ENCODE assay signal across 8 cellular contexts in genomic region chr7:101163281-101164070, GRCh38. TPM values are rescaled to one million over a fixed set of nuclear protein-coding genes. Genes with fewer than 3 reads are reported as not detected.
DNase-seq lines count a peak whose midpoint lies in the region; ATAC-seq and TF ChIP-seq lines count a peak whose summit lies in the region.

No MANE protein-coding gene starts in this region.

- H3K4me1 Mint-ChIP-seq in stimulated activated naive CD8-positive, alpha-beta T cell treated with anti-CD3 and anti-CD28 coated beads, Interleukin-15, Interleukin-2, amounts not matched to agents 100 ng/mL and 50 ng/mL, for 24 hours (ENCODE audit: low read depth) = peaks cover 36% of the 10 kb centered on the region
- peaks cover 40% of the 10 kb centered on the region for H3K4me1 Mint-ChIP-seq in activated naive CD8-positive, alpha-beta T cell treated with anti-CD3 and anti-CD28 coated beads, Interleukin-2, amount 50 U/mL, for 24 hours

- DNase-seq in stimulated activated naive CD8-positive, alpha-beta T cell treated with anti-CD3 and anti-CD28 coated beads, Interleukin-15, Interleukin-2, amounts not matched to agents 100 U/mL and 50 U/mL, for 24 hours = no peak
- DNase-seq in NCI-H226 (peak; percentile 65), kidney tubule cell (ENCODE audit: low spot score) (peak; percentile 67), upper lobe of right lung (no peak), sciatic nerve (ENCODE audit: low spot score) (no peak), medulla oblongata (ENCODE audit: extremely low spot score) (no peak)
- DNase-seq in activated naive CD8-positive, alpha-beta T cell treated with anti-CD3 and anti-CD28 coated beads, Interleukin-2, amount 50 U/mL, for 24 hours = no peak

- intact Hi-C loops in upper lobe of right lung (cut with DNase I) = no loop called here
- intact Hi-C loops in sciatic nerve (cut with DNase I) = no loop called here

- peak overlapping the region; percentile 54 for H3K4me3 Mint-ChIP-seq in stimulated activated naive CD8-positive, alpha-beta T cell treated with anti-CD3 and anti-CD28 coated beads, Interleukin-15, Interleukin-2, amounts not matched to agents 100 ng/mL and 50 ng/mL, for 24 hours
- peak overlapping the region; percentile 56 for H3K4me3 Mint-ChIP-seq in activated naive CD8-positive, alpha-beta T cell treated with anti-CD3 and anti-CD28 coated beads, Interleukin-2, amount 50 U/mL, for 24 hours

- no peak for ATAC-seq in stimulated activated naive CD8-positive, alpha-beta T cell treated with anti-CD3 and anti-CD28 coated beads, Interleukin-15, Interleukin-2, amounts not matched to agents 100 U/mL and 50 U/mL, for 24 hours
- ATAC-seq in activated naive CD8-positive, alpha-beta T cell treated with anti-CD3 and anti-CD28 coated beads, Interleukin-2, amount 50 U/mL, for 24 hours = no peak
- no peak for ATAC-seq in upper lobe of right lung
- no peak for ATAC-seq in sciatic nerve

- H3K4me3 ChIP-seq in upper lobe of right lung = peak overlapping the region; percentile 37

- peaks cover 11% of the 10 kb centered on the region for H3K36me3 ChIP-seq in upper lobe of right lung

- peaks cover 44% of the 10 kb centered on the region for H3K27me3 Mint-ChIP-seq in stimulated activated naive CD8-positive, alpha-beta T cell treated with anti-CD3 and anti-CD28 coated beads, Interleukin-15, Interleukin-2, amounts not matched to agents 100 ng/mL and 50 ng/mL, for 24 hours
- peaks cover 48% of the 10 kb centered on the region for H3K27me3 Mint-ChIP-seq in activated naive CD8-positive, alpha-beta T cell treated with anti-CD3 and anti-CD28 coated beads, Interleukin-2, amount 50 U/mL, for 24 hours

- no peaks in the 10 kb centered on the region for H3K9me3 Mint-ChIP-seq in stimulated activated naive CD8-positive, alpha-beta T cell treated with anti-CD3 and anti-CD28 coated beads, Interleukin-15, Interleukin-2, amounts not matched to agents 100 ng/mL and 50 ng/mL, for 24 hours
- no peaks in the 10 kb centered on the region for H3K9me3 Mint-ChIP-seq in activated naive CD8-positive, alpha-beta T cell treated with anti-CD3 and anti-CD28 coated beads, Interleukin-2, amount 50 U/mL, for 24 hours

- peaks cover 56% of the 10 kb centered on the region for H3K27me3 ChIP-seq in upper lobe of right lung

- H3K27ac Mint-ChIP-seq in stimulated activated naive CD8-positive, alpha-beta T cell treated with anti-CD3 and anti-CD28 coated beads, Interleukin-15, Interleukin-2, amounts not matched to agents 100 ng/mL and 50 ng/mL, for 24 hours = no peak overlapping the region
- H3K27ac Mint-ChIP-seq in activated naive CD8-positive, alpha-beta T cell treated with anti-CD3 and anti-CD28 coated beads, Interleukin-2, amount 50 U/mL, for 24 hours = no peak overlapping the region

- H3K36me3 Mint-ChIP-seq in stimulated activated naive CD8-positive, alpha-beta T cell treated with anti-CD3 and anti-CD28 coated beads, Interleukin-15, Interleukin-2, amounts not matched to agents 100 ng/mL and 50 ng/mL, for 24 hours (ENCODE audit: low read depth) = peaks cover 6% of the 10 kb centered on the region
- H3K36me3 Mint-ChIP-seq in activated naive CD8-positive, alpha-beta T cell treated with anti-CD3 and anti-CD28 coated beads, Interleukin-2, amount 50 U/mL, for 24 hours (ENCODE audit: low read depth) = peaks cover 2% of the 10 kb centered on the region

- no peaks in the 10 kb centered on the region for H3K9me3 ChIP-seq in upper lobe of right lung

- peaks cover 30% of the 10 kb centered on the region for H3K4me1 ChIP-seq in upper lobe of right lung

- TF ChIP-seq CTCF in upper lobe of right lung (IDR thresholded peaks at IDR 0.05) = no peak

- no peak overlapping the region for H3K27ac ChIP-seq in upper lobe of right lung

RNA-seq across cellular contexts. Expression of gene VGF, which starts 1.9 kb away (rescaled TPM):
- total RNA-seq in upper lobe of right lung = not detected
- total RNA-seq in sciatic nerve = not detected

RNA-seq across cellular contexts. Expression of gene AP1S1, which starts 9.2 kb away (rescaled TPM):
- total RNA-seq in upper lobe of right lung (24.0 TPM), sciatic nerve (22.1 TPM)

RNA-seq across cellular contexts. Expression of gene NAT16, which starts 16.6 kb away (rescaled TPM):
- total RNA-seq in upper lobe of right lung (not detected), sciatic nerve (not detected)

RNA-seq across cellular contexts. Expression of gene SERPINE1, which starts 36.6 kb away (rescaled TPM):
- total RNA-seq in upper lobe of right lung = 13.7 TPM
- total RNA-seq in sciatic nerve = 7.0 TPM

RNA-seq across cellular contexts. Expression of gene MOGAT3, which starts 37.4 kb away (rescaled TPM):
- total RNA-seq in upper lobe of right lung (not detected), sciatic nerve (not detected)

Comparison
In these comparisons a context has a peak if more than half of its experiments do, and no peak if none do; other contexts are left out.
1. DNase-seq: peak in NCI-H226 (single experiment) and kidney tubule cell (single experiment); none in stimulated activated naive CD8-positive, alpha-beta T cell treated with anti-CD3 and anti-CD28 coated beads, Interleukin-15, Interleukin-2, amounts not matched to agents 100 U/mL and 50 U/mL, for 24 hours (single experiment), activated naive CD8-positive, alpha-beta T cell treated with anti-CD3 and anti-CD28 coated beads, Interleukin-2, amount 50 U/mL, for 24 hours (single experiment), upper lobe of right lung (single experiment), sciatic nerve (single experiment) and medulla oblongata (single experiment).